11 cellular contexts compared by ENCODE assay signal in genomic region chr11:76878014-76878413, GRCh38.
"Had no signal": no experiment of that assay in that cellular context is flagged by ENCODE, and none has a peak within 500 bp of the region (broad histone marks: within the 10 kb centered on the region; RNA-seq: fewer than 3 reads in every experiment).

No MANE protein-coding gene starts in this region.

- H3K9ac ChIP-seq: GM23248 had no signal

- DNase-seq: GM23248, GOT3, H7, H9, HCEC 1CT, HFFc6 had no signal

- H3K27ac ChIP-seq: GM23248 had no signal

- H2AFZ ChIP-seq: GM23248, GM23338 had no signal

- H3K9me3 ChIP-seq: HAP-1 had no signal

- H3K4me3 ChIP-seq: GM23248, GM23338, HAP-1 had no signal

- H3K4me2 ChIP-seq: GM23338 had no signal

- ATAC-seq: GM23338, HCT116 had no signal

- H3K4me1 ChIP-seq: HAP-1 had no signal

- FAIRE-seq: H1, H54 had no signal

- H3K36me3 ChIP-seq: HAP-1 had no signal
